In the genomic region with DNA sequence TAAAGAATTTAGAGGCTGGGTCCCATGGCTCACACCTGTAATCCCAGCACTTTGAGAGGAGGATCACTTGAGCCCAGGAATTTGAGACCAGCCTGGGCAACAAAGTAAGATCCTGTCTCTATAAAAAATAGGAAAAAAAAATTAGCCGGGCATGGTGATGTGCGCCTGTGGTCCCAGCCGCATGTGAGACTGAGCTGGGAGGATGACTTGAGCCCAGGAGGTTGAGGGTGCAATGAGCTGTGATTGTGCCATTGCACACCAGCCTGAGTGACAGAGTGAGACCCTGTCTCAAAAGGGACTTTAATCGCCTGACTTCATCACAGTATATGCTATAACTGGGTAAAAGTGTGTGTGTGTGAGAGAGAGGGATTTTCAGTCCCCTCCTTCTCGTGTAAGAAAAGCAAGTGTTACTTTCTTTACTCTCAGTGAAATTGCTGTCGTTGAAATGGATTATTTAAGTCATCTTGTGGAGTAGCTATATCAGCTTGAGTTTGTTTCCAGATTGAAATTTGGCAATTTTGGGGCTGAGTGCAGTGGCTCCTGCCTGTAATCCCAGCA, we compare ENCODE assay signal across 18 cellular contexts. TPM values are rescaled to one million over a fixed set of nuclear protein-coding genes. Genes with fewer than 3 reads are reported as not detected.
A peak's percentile ranks its signal among the peaks of the same experiment; 100 is the strongest.
DNase-seq lines count a peak whose midpoint lies in the region; ATAC-seq and TF ChIP-seq lines count a peak whose summit lies in the region.
"Had no signal": no experiment of that assay in that cellular context is flagged by ENCODE, and none has a peak within 500 bp of the region (broad histone marks: within the 10 kb centered on the region; RNA-seq: fewer than 3 reads in every experiment).

No MANE protein-coding gene starts in this region.

- H3K4me1 ChIP-seq in KMS-11 (ENCODE audit: low read depth, poor library complexity, severe bottlenecking) (peaks cover 53% of the 10 kb centered on the region), SJCRH30 (no peaks in the 10 kb centered on the region)
- H3K4me1 ChIP-seq: SJSA1, uterus had no signal

- no peak overlapping the region for H2AFZ ChIP-seq in KMS-11 (ENCODE audit: low read depth)

- H3K27ac ChIP-seq in KMS-11 (no peak overlapping the region), SJCRH30 (no peak overlapping the region)
- H3K27ac ChIP-seq: SJSA1, uterus had no signal

- H3K4me2 ChIP-seq in KMS-11 = peak overlapping the region; percentile 40; the same call in 1 of the 2 replicates

- H3K4me3 ChIP-seq in KMS-11 (IDR thresholded peaks at IDR 0.05; ENCODE audit: insufficient read depth, low read depth, low read length) (no peak overlapping the region), SJCRH30 (no peak overlapping the region)
- H3K4me3 ChIP-seq: mucosa of descending colon, SJSA1, uterus had no signal

- ATAC-seq in activated naive CD8-positive, alpha-beta T cell treated with anti-CD3 and anti-CD28 coated beads, Interleukin-2, amount 10 ng/mL, durations not matched to agents 7 days and 5 days (ENCODE audit: low read depth) = peak; percentile 32
- ATAC-seq in stimulated activated effector memory CD8-positive, alpha-beta T cell treated with anti-CD3 and anti-CD28 coated beads, Interleukin-12 subunit alpha, Interleukin-12 subunit beta, amount 100 ng/mL, for 72 hours = peak; percentile 26
- ATAC-seq in HG03439 (IDR thresholded peaks at IDR 0.05; ENCODE audit: unreplicated experiment) = no peak
- ATAC-seq: mucosa of descending colon had no signal

- peak overlapping the region; percentile 95 for H3K27ac Mint-ChIP-seq in activated T-cell treated with anti-CD3 and anti-CD28 coated beads, Interleukin-2, amount 50 U/mL, for 24 hours
- peak overlapping the region; percentile 85 for H3K27ac Mint-ChIP-seq in activated naive CD8-positive, alpha-beta T cell treated with anti-CD3 and anti-CD28 coated beads, Interleukin-2, amount 10 ng/mL, durations not matched to agents 7 days and 5 days
- peak overlapping the region; percentile 77 for H3K27ac Mint-ChIP-seq in stimulated activated effector memory CD8-positive, alpha-beta T cell treated with anti-CD3 and anti-CD28 coated beads, Interleukin-12 subunit alpha, Interleukin-12 subunit beta, amount 100 ng/mL, for 72 hours

- no peaks in the 10 kb centered on the region for H3K9me3 ChIP-seq in SJCRH30 (replicated peaks)
- H3K9me3 ChIP-seq: Caco-2, mucosa of descending colon, SJSA1, uterus had no signal

- POLR2A ChIA-PET in activated naive CD8-positive, alpha-beta T cell treated with anti-CD3 and anti-CD28 coated beads, Interleukin-2, amount 10 ng/mL, durations not matched to agents 7 days and 5 days (lab: Charles Lee) = interaction anchor here (0.6 to 1.1 kb wide), 3 partner anchors 9 to 23 kb away, joined by 4 read pairs; no protein-coding TSS in a partner anchor

- H3K4me1 Mint-ChIP-seq in activated T-cell treated with anti-CD3 and anti-CD28 coated beads, Interleukin-2, amount 50 U/mL, for 24 hours (ENCODE audit: low read depth) = peaks cover 79% of the 10 kb centered on the region
- peaks cover 58% of the 10 kb centered on the region for H3K4me1 Mint-ChIP-seq in activated naive CD8-positive, alpha-beta T cell treated with anti-CD3 and anti-CD28 coated beads, Interleukin-2, amount 10 ng/mL, durations not matched to agents 7 days and 5 days
- peaks cover 61% of the 10 kb centered on the region for H3K4me1 Mint-ChIP-seq in stimulated activated effector memory CD8-positive, alpha-beta T cell treated with anti-CD3 and anti-CD28 coated beads, Interleukin-12 subunit alpha, Interleukin-12 subunit beta, amount 100 ng/mL, for 72 hours

- TF ChIP-seq CTCF in KMS-11 (conservative IDR thresholded peaks at IDR 0.05; ENCODE audit: low read depth, low read length) = no peak

- H3K36me3 ChIP-seq in KMS-11 (ENCODE audit: insufficient read depth) (no peaks in the 10 kb centered on the region), SJCRH30 (no peaks in the 10 kb centered on the region)
- H3K36me3 ChIP-seq: SJSA1, uterus had no signal

- H3K27me3 ChIP-seq in KMS-11 (ENCODE audit: insufficient read depth, low read depth) = no peaks in the 10 kb centered on the region
- H3K27me3 ChIP-seq in SJCRH30 = no peaks in the 10 kb centered on the region
- H3K27me3 ChIP-seq: SJSA1, uterus had no signal

- H3K27me3 Mint-ChIP-seq in activated T-cell treated with anti-CD3 and anti-CD28 coated beads, Interleukin-2, amount 50 U/mL, for 24 hours = no peaks in the 10 kb centered on the region
- H3K27me3 Mint-ChIP-seq in activated naive CD8-positive, alpha-beta T cell treated with anti-CD3 and anti-CD28 coated beads, Interleukin-2, amount 10 ng/mL, durations not matched to agents 7 days and 5 days = no peaks in the 10 kb centered on the region

- 0 out of 2 replicates have a peak, but pooled peaks cover 7% of the 10 kb centered on the region for H4K20me1 ChIP-seq in KMS-11 (ENCODE audit: insufficient read depth)

- H3K4me3 Mint-ChIP-seq in activated T-cell treated with anti-CD3 and anti-CD28 coated beads, Interleukin-2, amount 50 U/mL, for 24 hours = peak overlapping the region; percentile 73
- peak overlapping the region; percentile 82 for H3K4me3 Mint-ChIP-seq in activated naive CD8-positive, alpha-beta T cell treated with anti-CD3 and anti-CD28 coated beads, Interleukin-2, amount 10 ng/mL, durations not matched to agents 7 days and 5 days
- H3K4me3 Mint-ChIP-seq in stimulated activated effector memory CD8-positive, alpha-beta T cell treated with anti-CD3 and anti-CD28 coated beads, Interleukin-12 subunit alpha, Interleukin-12 subunit beta, amount 100 ng/mL, for 72 hours = peak overlapping the region; percentile 59

- H3K36me3 Mint-ChIP-seq in activated T-cell treated with anti-CD3 and anti-CD28 coated beads, Interleukin-2, amount 50 U/mL, for 24 hours (ENCODE audit: low read depth) = peaks cover 77% of the 10 kb centered on the region
- peaks cover 18% of the 10 kb centered on the region for H3K36me3 Mint-ChIP-seq in activated naive CD8-positive, alpha-beta T cell treated with anti-CD3 and anti-CD28 coated beads, Interleukin-2, amount 10 ng/mL, durations not matched to agents 7 days and 5 days
- peaks cover 76% of the 10 kb centered on the region for H3K36me3 Mint-ChIP-seq in stimulated activated effector memory CD8-positive, alpha-beta T cell treated with anti-CD3 and anti-CD28 coated beads, Interleukin-12 subunit alpha, Interleukin-12 subunit beta, amount 100 ng/mL, for 72 hours

- DNase-seq in activated T-cell treated with anti-CD3 and anti-CD28 coated beads, Interleukin-2, amount 50 U/mL, for 24 hours = no peak
- DNase-seq in activated T-cell treated with anti-CD3 and anti-CD28 coated beads, Interleukin-2, amount 50 U/mL, for 1 hour = no peak
- DNase-seq in activated naive CD8-positive, alpha-beta T cell treated with anti-CD3 and anti-CD28 coated beads, Interleukin-2, amount 10 ng/mL, durations not matched to agents 7 days and 5 days = no peak
- no peak for DNase-seq in stimulated activated effector memory CD8-positive, alpha-beta T cell treated with anti-CD3 and anti-CD28 coated beads, Interleukin-12 subunit alpha, Interleukin-12 subunit beta, amount 100 ng/mL, for 72 hours (ENCODE audit: low spot score in 2 of 2)
- DNase-seq in occipital lobe (lab: John Stamatoyannopoulos, UW) = no peak
- DNase-seq in SJCRH30 = no peak
- DNase-seq: Caco-2; central memory CD4-positive, alpha-beta T cell; hypothalamus; KBM-7; mucosa of descending colon; NCI-H1436; NCI-H2227 treated with DMSO at 0.1 percent for 48 hours; small intestine; uterus had no signal

- H3K9me3 Mint-ChIP-seq in activated T-cell treated with anti-CD3 and anti-CD28 coated beads, Interleukin-2, amount 50 U/mL, for 24 hours = no peaks in the 10 kb centered on the region
- H3K9me3 Mint-ChIP-seq in activated naive CD8-positive, alpha-beta T cell treated with anti-CD3 and anti-CD28 coated beads, Interleukin-2, amount 10 ng/mL, durations not matched to agents 7 days and 5 days = no peaks in the 10 kb centered on the region
- no peaks in the 10 kb centered on the region for H3K9me3 Mint-ChIP-seq in stimulated activated effector memory CD8-positive, alpha-beta T cell treated with anti-CD3 and anti-CD28 coated beads, Interleukin-12 subunit alpha, Interleukin-12 subunit beta, amount 100 ng/mL, for 72 hours

- no peak overlapping the region for H3K9ac ChIP-seq in KMS-11

- peaks cover 95% of the 10 kb centered on the region for H3K79me2 ChIP-seq in KMS-11 (ENCODE audit: insufficient read depth, low read depth)

RNA-seq across cellular contexts. Expression of gene NCOA3, which starts 7.5 kb away (rescaled TPM):
- 10 to 100 TPM; 71.3 to 74.2 TPM for total RNA-seq in activated naive CD8-positive, alpha-beta T cell treated with anti-CD3 and anti-CD28 coated beads, Interleukin-2, amount 10 ng/mL, durations not matched to agents 7 days and 5 days
- 53.2 TPM for total RNA-seq in occipital lobe
- total RNA-seq in SJCRH30 (2014; rRNA removed; shearing (Covaris generic)) = 26.7 and 28.1 TPM in 2 replicates
